8 cellular contexts compared by ENCODE assay signal in genomic region chr1:121516279-121516967, GRCh38.
DNase-seq lines count a peak whose midpoint lies in the region; ATAC-seq, FAIRE-seq and TF ChIP-seq lines count a peak whose summit lies in the region.

No MANE protein-coding gene starts in this region.

- H3K9me3 ChIP-seq in HepG2 (ENCODE audit: low read length) (0 out of 2 replicates have a peak, but pooled peaks cover 8% of the 10 kb centered on the region), HAP-1 (no peaks in the 10 kb centered on the region)

- TF ChIP-seq CTCF in HepG2 (CRISPR knock-in tag; IDR thresholded peaks at IDR 0.05), result no peak

- no TSS peak for BruUV-seq in HepG2 (replicated peaks; lab: Mats Ljungman, UMichigan)

- H3K27me3 Mint-ChIP-seq in activated CD8-positive, alpha-beta memory T cell treated with anti-CD3 and anti-CD28 coated beads, Interleukin-2, amount 10 ng/mL, durations not matched to agents 7 days and 5 days, result no peaks in the 10 kb centered on the region
- no peaks in the 10 kb centered on the region for H3K27me3 Mint-ChIP-seq in T-cell

- peak; percentile 43 for ATAC-seq in activated CD8-positive, alpha-beta memory T cell treated with anti-CD3 and anti-CD28 coated beads, Interleukin-2, amount 10 ng/mL, durations not matched to agents 7 days and 5 days
- ATAC-seq in HG03097 (IDR thresholded peaks at IDR 0.05; ENCODE audit: low FRiP score, unreplicated experiment) (peak; percentile 91), T-cell (replicated peaks in 1 of 4) (peak; percentile 21 to 50 (median 30)), HepG2 (no peak)

- H4K20me1 ChIP-seq in HepG2 (ENCODE audit: insufficient read depth, low read length), result no peaks in the 10 kb centered on the region

- H3K4me3 Mint-ChIP-seq in activated CD8-positive, alpha-beta memory T cell treated with anti-CD3 and anti-CD28 coated beads, Interleukin-2, amount 10 ng/mL, durations not matched to agents 7 days and 5 days, result peak overlapping the region; percentile 56
- peak overlapping the region; percentile 60 to 91 (median 74) for H3K4me3 Mint-ChIP-seq in T-cell

- H3K36me3 Mint-ChIP-seq in activated CD8-positive, alpha-beta memory T cell treated with anti-CD3 and anti-CD28 coated beads, Interleukin-2, amount 10 ng/mL, durations not matched to agents 7 days and 5 days, result peaks cover 31% of the 10 kb centered on the region
- no peaks in the 10 kb centered on the region for H3K36me3 Mint-ChIP-seq in T-cell

- TF ChIP-seq RAD21 in HepG2 (CRISPR knock-in tag; IDR thresholded peaks at IDR 0.05), result no peak

- peaks cover 58% of the 10 kb centered on the region for H3K4me1 Mint-ChIP-seq in activated CD8-positive, alpha-beta memory T cell treated with anti-CD3 and anti-CD28 coated beads, Interleukin-2, amount 10 ng/mL, durations not matched to agents 7 days and 5 days
- peaks cover 55 to 72% (median 67%) of the 10 kb centered on the region in 3 donors for H3K4me1 Mint-ChIP-seq in T-cell

- peaks cover 48% of the 10 kb centered on the region for H3K4me1 ChIP-seq in HepG2 (ENCODE audit: insufficient read depth, low read length)
- H3K4me1 ChIP-seq in HAP-1, result peaks cover 3% of the 10 kb centered on the region; the same call in 1 of the 2 replicates

- no peak overlapping the region for H3K9ac ChIP-seq in HepG2 (ENCODE audit: insufficient read depth, low read depth, low read length)

- H2AFZ ChIP-seq in HepG2 (ENCODE audit: low read length), result no peak overlapping the region

- H3K27ac Mint-ChIP-seq in activated CD8-positive, alpha-beta memory T cell treated with anti-CD3 and anti-CD28 coated beads, Interleukin-2, amount 10 ng/mL, durations not matched to agents 7 days and 5 days, result peak overlapping the region; percentile 94
- peak overlapping the region; percentile 86 to 92 for H3K27ac Mint-ChIP-seq in T-cell

- POLR2A ChIA-PET in T-cell (lab: Charles Lee) (interaction anchor here in 1 of 2 donors (0.6 kb wide), 1 partner anchor 28 kb away, joined by 4 read pairs; no protein-coding TSS in a partner anchor), HepG2 (lab: Yijun Ruan, JAX) (interaction anchor here (2.0 kb wide), 1 partner anchor 70 kb away, joined by 11 read pairs; no protein-coding TSS in a partner anchor)

- no peaks in the 10 kb centered on the region for H3K36me3 ChIP-seq in HepG2 (replicated peaks in 1 of 2; ENCODE audit: control insufficient read depth in 1 of 2, insufficient read depth in 2 of 2, low read length in 2 of 2)
- H3K36me3 ChIP-seq in HAP-1 (replicated peaks), result no peaks in the 10 kb centered on the region

- peaks cover 2% of the 10 kb centered on the region for H3K79me2 ChIP-seq in HepG2 (ENCODE audit: insufficient read depth, low read length)

- no peak overlapping the region for H3K4me2 ChIP-seq in HepG2 (ENCODE audit: low read depth, low read length)

- in situ Hi-C loops in HepG2 (cut with HindIII; ENCODE audit: extremely low pct_ligation_motif_present, low pct_unique_long_range_greater_than_20kb), result no loop called here
- in situ Hi-C loops in HAP-1 (cut with MboI; ENCODE audit: low sequenced_read_pairs), result no loop called here

- H3K9me3 Mint-ChIP-seq in activated CD8-positive, alpha-beta memory T cell treated with anti-CD3 and anti-CD28 coated beads, Interleukin-2, amount 10 ng/mL, durations not matched to agents 7 days and 5 days (ENCODE audit: low read depth), result peaks cover 9% of the 10 kb centered on the region
- H3K9me3 Mint-ChIP-seq in T-cell, result peaks cover 0 to 11% (median 0%) of the 10 kb centered on the region in 3 donors

- peak; percentile 77 for DNase-seq in activated CD8-positive, alpha-beta memory T cell treated with anti-CD3 and anti-CD28 coated beads, Interleukin-2, amount 10 ng/mL, durations not matched to agents 7 days and 5 days
- no peak for DNase-seq in activated CD8-positive, alpha-beta memory T cell treated with anti-CD3 and anti-CD28 coated beads for 24 hours
- DNase-seq in T-cell (peak in 26 of 34 experiments; percentile 4 to 34 (median 14)), HepG2 (ENCODE audit: low spot score) (no peak), HAP-1 (ENCODE audit: low spot score in 2 of 2) (no peak), dedifferentiated amniotic fluid mesenchymal stem cell (ENCODE audit: extremely low spot score) (no peak), NCI-H1694 treated with DMSO at 0.1 percent for 48 hours (lab: John Stamatoyannopoulos, UW) (no peak)

- no peaks in the 10 kb centered on the region for H3K27me3 ChIP-seq in HepG2 (ENCODE audit: control insufficient read depth in 1 of 2, insufficient read depth in 2 of 2, low read length in 2 of 2)
- no peaks in the 10 kb centered on the region for H3K27me3 ChIP-seq in HAP-1 (ENCODE audit: low read depth)

- intact Hi-C loops in HepG2 (cut with micrococcal nuclease; ENCODE audit: unreplicated experiment), result no loop called here

- no peak for TF ChIP-seq POLR2A in HepG2 (IDR thresholded peaks at IDR 0.05; ENCODE audit: insufficient read depth in 1 of 2, low read depth in 2 of 2, low read length in 2 of 2)

- H3K4me3 ChIP-seq in HepG2 (replicated peaks in 1 of 3; ENCODE audit: insufficient read depth in 1 of 3, low read depth in 2 of 3, low read length in 3 of 3), result no peak overlapping the region
- H3K4me3 ChIP-seq in HAP-1, result no peak overlapping the region

- FAIRE-seq in HepG2 (lab: Jason Lieb, UNC), result no peak

- no peak for TF ChIP-seq EP300 in HepG2 (IDR thresholded peaks at IDR 0.05; ENCODE audit: low read depth in 2 of 2, low read length in 2 of 2)
- no peak for TF ChIP-seq EP300 in HepG2 (CRISPR knock-in tag; IDR thresholded peaks at IDR 0.05; ENCODE audit: borderline replicate concordance)

- WGBS in HepG2 (ENCODE audit: low lambda C conversion rate), result 98% methylated on average over 8 of the region's 8 CpGs

- no peak overlapping the region for H3K27ac ChIP-seq in HepG2 (ENCODE audit: extremely low read length, insufficient read depth, low read length)

- CTCF ChIA-PET in activated CD8-positive, alpha-beta memory T cell treated with anti-CD3 and anti-CD28 coated beads, Interleukin-2, amount 10 ng/mL, durations not matched to agents 7 days and 5 days (lab: Charles Lee), result interaction anchor here (1.6 to 1.7 kb wide), 2 partner anchors 58 to 68 kb away, joined by 6 to 7 read pairs; no protein-coding TSS in a partner anchor
- CTCF ChIA-PET in T-cell (lab: Charles Lee), result interaction anchor here (0.6 to 1.3 kb wide), 4 partner anchors 9 to 70 kb away, joined by 3 to 5 read pairs (median 4); no protein-coding TSS in a partner anchor
- CTCF ChIA-PET in HepG2 (lab: Yijun Ruan, JAX; ENCODE audit: low intra/inter-chr PET ratio, low total read pairs), result no interaction called here

TF ChIP-seq in HepG2, 621 proteins besides CTCF, POLR2A, EP300 and RAD21:
- TF ChIP-seq ZNF264 (CRISPR knock-in tag; IDR thresholded peaks at IDR 0.05), result no peak
- TF ChIP-seq ZBTB33 (CRISPR knock-in tag; IDR thresholded peaks at IDR 0.05), result peak; percentile 58; the same call in 1 of the 2 replicates

Comparison
In these comparisons a context has a peak if more than half of its experiments do, and no peak if none do; other contexts are left out.
1. DNase-seq: peak in activated CD8-positive, alpha-beta memory T cell treated with anti-CD3 and anti-CD28 coated beads, Interleukin-2, amount 10 ng/mL, durations not matched to agents 7 days and 5 days (single experiment) and T-cell (26 of 34); none in activated CD8-positive, alpha-beta memory T cell treated with anti-CD3 and anti-CD28 coated beads for 24 hours (single experiment), HepG2 (single experiment), HAP-1 (0 of 2), dedifferentiated amniotic fluid mesenchymal stem cell (single experiment) and NCI-H1694 treated with DMSO at 0.1 percent for 48 hours (single experiment).